In the genomic region with DNA sequence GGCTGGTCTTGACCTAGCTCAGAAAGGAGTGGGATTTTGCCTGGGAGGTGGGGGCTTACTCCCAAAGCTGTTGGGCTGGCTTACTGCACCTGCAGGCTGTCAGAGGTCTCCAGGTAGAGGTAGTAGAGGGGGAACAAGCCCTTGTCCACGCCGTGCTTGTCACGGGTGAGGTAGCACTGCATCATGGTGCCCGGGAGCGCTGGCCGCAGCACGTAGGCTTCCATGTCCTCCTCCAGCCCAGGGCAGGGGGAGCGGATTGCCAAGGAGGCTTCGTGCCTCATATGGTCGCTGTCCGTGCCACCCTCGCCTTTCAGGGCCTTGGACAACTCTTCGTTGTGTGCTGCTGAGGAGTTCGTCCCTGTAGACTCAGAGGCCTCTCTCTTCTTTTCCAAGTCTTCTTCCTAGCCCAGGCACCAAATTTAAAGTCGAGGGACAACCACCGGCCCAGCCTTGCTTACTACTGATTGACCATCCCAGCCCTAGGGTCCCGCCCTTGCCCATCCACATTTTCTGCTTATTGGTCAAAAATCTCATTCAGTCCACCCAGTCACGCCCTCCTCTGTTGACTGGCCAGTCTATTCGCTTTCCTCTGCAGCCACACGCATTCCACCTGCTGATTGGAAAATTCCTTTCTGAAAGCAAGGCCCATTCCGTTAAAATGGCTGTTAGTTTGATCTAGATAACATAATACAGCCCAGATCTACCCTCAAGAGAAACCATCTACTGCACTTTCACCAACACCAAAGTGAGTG, we compare ENCODE assay signal across 2 cellular contexts.
TF ChIP-seq lines count a peak whose summit lies in the region.

No MANE protein-coding gene starts in this region.

TF ChIP-seq in GM23338, 12 proteins besides CTCF, POLR2A, EP300 and RAD21 (continues in another document):
- TF ChIP-seq ZNF114 (CRISPR knock-in tag; IDR thresholded peaks at IDR 0.05) (no peak), JUNB (IDR thresholded peaks at IDR 0.05; ENCODE audit: unreplicated experiment) (no peak), CREB1 (CRISPR knock-in tag; IDR thresholded peaks at IDR 0.05; ENCODE audit: low read depth) (no peak), EZH2 (IDR thresholded peaks at IDR 0.05; ENCODE audit: low read depth, unreplicated experiment) (no peak), STAT1 (IDR thresholded peaks at IDR 0.05; ENCODE audit: unreplicated experiment) (no peak)
- TF ChIP-seq, protein P1, sequence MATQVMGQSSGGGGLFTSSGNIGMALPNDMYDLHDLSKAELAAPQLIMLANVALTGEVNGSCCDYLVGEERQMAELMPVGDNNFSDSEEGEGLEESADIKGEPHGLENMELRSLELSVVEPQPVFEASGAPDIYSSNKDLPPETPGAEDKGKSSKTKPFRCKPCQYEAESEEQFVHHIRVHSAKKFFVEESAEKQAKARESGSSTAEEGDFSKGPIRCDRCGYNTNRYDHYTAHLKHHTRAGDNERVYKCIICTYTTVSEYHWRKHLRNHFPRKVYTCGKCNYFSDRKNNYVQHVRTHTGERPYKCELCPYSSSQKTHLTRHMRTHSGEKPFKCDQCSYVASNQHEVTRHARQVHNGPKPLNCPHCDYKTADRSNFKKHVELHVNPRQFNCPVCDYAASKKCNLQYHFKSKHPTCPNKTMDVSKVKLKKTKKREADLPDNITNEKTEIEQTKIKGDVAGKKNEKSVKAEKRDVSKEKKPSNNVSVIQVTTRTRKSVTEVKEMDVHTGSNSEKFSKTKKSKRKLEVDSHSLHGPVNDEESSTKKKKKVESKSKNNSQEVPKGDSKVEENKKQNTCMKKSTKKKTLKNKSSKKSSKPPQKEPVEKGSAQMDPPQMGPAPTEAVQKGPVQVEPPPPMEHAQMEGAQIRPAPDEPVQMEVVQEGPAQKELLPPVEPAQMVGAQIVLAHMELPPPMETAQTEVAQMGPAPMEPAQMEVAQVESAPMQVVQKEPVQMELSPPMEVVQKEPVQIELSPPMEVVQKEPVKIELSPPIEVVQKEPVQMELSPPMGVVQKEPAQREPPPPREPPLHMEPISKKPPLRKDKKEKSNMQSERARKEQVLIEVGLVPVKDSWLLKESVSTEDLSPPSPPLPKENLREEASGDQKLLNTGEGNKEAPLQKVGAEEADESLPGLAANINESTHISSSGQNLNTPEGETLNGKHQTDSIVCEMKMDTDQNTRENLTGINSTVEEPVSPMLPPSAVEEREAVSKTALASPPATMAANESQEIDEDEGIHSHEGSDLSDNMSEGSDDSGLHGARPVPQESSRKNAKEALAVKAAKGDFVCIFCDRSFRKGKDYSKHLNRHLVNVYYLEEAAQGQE (IDR thresholded peaks at IDR 0.05; ENCODE audit: unreplicated experiment), result no peak
- TF ChIP-seq, protein P2, sequence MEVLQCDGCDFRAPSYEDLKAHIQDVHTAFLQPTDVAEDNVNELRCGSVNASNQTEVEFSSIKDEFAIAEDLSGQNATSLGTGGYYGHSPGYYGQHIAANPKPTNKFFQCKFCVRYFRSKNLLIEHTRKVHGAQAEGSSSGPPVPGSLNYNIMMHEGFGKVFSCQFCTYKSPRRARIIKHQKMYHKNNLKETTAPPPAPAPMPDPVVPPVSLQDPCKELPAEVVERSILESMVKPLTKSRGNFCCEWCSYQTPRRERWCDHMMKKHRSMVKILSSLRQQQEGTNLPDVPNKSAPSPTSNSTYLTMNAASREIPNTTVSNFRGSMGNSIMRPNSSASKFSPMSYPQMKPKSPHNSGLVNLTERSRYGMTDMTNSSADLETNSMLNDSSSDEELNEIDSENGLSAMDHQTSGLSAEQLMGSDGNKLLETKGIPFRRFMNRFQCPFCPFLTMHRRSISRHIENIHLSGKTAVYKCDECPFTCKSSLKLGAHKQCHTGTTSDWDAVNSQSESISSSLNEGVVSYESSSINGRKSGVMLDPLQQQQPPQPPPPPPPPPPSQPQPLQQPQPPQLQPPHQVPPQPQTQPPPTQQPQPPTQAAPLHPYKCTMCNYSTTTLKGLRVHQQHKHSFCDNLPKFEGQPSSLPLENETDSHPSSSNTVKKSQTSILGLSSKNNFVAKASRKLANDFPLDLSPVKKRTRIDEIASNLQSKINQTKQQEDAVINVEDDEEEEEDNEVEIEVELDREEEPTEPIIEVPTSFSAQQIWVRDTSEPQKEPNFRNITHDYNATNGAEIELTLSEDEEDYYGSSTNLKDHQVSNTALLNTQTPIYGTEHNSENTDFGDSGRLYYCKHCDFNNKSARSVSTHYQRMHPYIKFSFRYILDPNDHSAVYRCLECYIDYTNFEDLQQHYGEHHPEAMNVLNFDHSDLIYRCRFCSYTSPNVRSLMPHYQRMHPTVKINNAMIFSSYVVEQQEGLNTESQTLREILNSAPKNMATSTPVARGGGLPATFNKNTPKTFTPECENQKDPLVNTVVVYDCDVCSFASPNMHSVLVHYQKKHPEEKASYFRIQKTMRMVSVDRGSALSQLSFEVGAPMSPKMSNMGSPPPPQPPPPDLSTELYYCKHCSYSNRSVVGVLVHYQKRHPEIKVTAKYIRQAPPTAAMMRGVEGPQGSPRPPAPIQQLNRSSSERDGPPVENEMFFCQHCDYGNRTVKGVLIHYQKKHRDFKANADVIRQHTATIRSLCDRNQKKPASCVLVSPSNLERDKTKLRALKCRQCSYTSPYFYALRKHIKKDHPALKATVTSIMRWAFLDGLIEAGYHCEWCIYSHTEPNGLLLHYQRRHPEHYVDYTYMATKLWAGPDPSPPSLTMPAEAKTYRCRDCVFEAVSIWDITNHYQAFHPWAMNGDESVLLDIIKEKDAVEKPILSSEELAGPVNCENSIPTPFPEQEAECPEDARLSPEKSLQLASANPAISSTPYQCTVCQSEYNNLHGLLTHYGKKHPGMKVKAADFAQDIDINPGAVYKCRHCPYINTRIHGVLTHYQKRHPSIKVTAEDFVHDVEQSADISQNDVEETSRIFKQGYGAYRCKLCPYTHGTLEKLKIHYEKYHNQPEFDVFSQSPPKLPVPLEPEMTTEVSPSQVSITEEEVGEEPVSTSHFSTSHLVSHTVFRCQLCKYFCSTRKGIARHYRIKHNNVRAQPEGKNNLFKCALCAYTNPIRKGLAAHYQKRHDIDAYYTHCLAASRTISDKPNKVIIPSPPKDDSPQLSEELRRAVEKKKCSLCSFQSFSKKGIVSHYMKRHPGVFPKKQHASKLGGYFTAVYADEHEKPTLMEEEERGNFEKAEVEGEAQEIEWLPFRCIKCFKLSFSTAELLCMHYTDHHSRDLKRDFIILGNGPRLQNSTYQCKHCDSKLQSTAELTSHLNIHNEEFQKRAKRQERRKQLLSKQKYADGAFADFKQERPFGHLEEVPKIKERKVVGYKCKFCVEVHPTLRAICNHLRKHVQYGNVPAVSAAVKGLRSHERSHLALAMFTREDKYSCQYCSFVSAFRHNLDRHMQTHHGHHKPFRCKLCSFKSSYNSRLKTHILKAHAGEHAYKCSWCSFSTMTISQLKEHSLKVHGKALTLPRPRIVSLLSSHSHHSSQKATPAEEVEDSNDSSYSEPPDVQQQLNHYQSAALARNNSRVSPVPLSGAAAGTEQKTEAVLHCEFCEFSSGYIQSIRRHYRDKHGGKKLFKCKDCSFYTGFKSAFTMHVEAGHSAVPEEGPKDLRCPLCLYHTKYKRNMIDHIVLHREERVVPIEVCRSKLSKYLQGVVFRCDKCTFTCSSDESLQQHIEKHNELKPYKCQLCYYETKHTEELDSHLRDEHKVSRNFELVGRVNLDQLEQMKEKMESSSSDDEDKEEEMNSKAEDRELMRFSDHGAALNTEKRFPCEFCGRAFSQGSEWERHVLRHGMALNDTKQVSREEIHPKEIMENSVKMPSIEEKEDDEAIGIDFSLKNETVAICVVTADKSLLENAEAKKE (CRISPR knock-in tag; IDR thresholded peaks at IDR 0.05), result no peak
- TF ChIP-seq, protein P3, sequence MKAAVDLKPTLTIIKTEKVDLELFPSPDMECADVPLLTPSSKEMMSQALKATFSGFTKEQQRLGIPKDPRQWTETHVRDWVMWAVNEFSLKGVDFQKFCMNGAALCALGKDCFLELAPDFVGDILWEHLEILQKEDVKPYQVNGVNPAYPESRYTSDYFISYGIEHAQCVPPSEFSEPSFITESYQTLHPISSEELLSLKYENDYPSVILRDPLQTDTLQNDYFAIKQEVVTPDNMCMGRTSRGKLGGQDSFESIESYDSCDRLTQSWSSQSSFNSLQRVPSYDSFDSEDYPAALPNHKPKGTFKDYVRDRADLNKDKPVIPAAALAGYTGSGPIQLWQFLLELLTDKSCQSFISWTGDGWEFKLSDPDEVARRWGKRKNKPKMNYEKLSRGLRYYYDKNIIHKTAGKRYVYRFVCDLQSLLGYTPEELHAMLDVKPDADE (IDR thresholded peaks at IDR 0.05), result no peak

TF ChIP-seq in H1, 55 proteins besides CTCF, POLR2A, EP300 and RAD21:
- TF ChIP-seq, protein P4, sequence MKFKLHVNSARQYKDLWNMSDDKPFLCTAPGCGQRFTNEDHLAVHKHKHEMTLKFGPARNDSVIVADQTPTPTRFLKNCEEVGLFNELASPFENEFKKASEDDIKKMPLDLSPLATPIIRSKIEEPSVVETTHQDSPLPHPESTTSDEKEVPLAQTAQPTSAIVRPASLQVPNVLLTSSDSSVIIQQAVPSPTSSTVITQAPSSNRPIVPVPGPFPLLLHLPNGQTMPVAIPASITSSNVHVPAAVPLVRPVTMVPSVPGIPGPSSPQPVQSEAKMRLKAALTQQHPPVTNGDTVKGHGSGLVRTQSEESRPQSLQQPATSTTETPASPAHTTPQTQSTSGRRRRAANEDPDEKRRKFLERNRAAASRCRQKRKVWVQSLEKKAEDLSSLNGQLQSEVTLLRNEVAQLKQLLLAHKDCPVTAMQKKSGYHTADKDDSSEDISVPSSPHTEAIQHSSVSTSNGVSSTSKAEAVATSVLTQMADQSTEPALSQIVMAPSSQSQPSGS (IDR thresholded peaks at IDR 0.05; ENCODE audit: low read length), result no peak
